9 cellular contexts compared by ENCODE assay signal in genomic region chr22:47837703-47838102, GRCh38.
DNase-seq lines count a peak whose midpoint lies in the region; ATAC-seq, FAIRE-seq and TF ChIP-seq lines count a peak whose summit lies in the region.
"Had no signal": no experiment of that assay in that cellular context is flagged by ENCODE, and none has a peak within 500 bp of the region (broad histone marks: within the 10 kb centered on the region; RNA-seq: fewer than 3 reads in every experiment).

No MANE protein-coding gene starts in this region.

- 80 to 81% methylated on average over 3 of the region's 3 CpGs for WGBS in testis, 2 donors

- ATAC-seq in left cardiac atrium: no peak
- ATAC-seq: mucosa of descending colon had no signal

- intact Hi-C loops in cardiac septum (cut with DNase I): no loop called here
- intact Hi-C loops in left cardiac atrium (cut with DNase I): no loop called here
- intact Hi-C loops in testis (cut with DNase I; ENCODE audit: low total_unique reads): no loop called here

- TF ChIP-seq CTCF in bronchial epithelial cell (IDR thresholded peaks at IDR 0.05; ENCODE audit: insufficient read depth, low read length, severe bottlenecking) (no peak), testis (IDR thresholded peaks at IDR 0.05) (peak in 2 of 3 experiments; percentile 12 to 16)

- no peak for TF ChIP-seq POLR2A in testis (IDR thresholded peaks at IDR 0.05)

- H3K36me3 ChIP-seq in bronchial epithelial cell (ENCODE audit: control insufficient read depth, insufficient read depth, low read length) (no peaks in the 10 kb centered on the region), testis (ENCODE audit: low read depth, missing control alignments) (no peaks in the 10 kb centered on the region)

- no peaks in the 10 kb centered on the region for H3K9me3 ChIP-seq in testis
- H3K9me3 ChIP-seq: mucosa of descending colon had no signal

- no peak overlapping the region for H3K27ac ChIP-seq in testis

- no peak for FAIRE-seq in bronchial epithelial cell (lab: Jason Lieb, UNC)

- H3K4me1 ChIP-seq in testis: no peaks in the 10 kb centered on the region

- H3K4me3 ChIP-seq in bronchial epithelial cell (ENCODE audit: low read depth, low read length) (no peak overlapping the region), testis (no peak overlapping the region)
- H3K4me3 ChIP-seq: mucosa of descending colon had no signal

- H3K27me3 ChIP-seq in bronchial epithelial cell (ENCODE audit: control insufficient read depth, insufficient read depth, low read length) (no peaks in the 10 kb centered on the region), testis (no peaks in the 10 kb centered on the region)

- DNase-seq in cardiac septum (ENCODE audit: low spot score): peak; percentile 24
- DNase-seq in left cardiac atrium: no peak
- peak; percentile 38 for DNase-seq in NCI-H2171 (lab: John Stamatoyannopoulos, UW)
- peak; percentile 3 for DNase-seq in bronchial epithelial cell (ENCODE audit: low read depth)
- DNase-seq in testis: no peak
- no peak for DNase-seq in GF-D8 (lab: John Stamatoyannopoulos, UW)
- no peak for DNase-seq in mesenteric fat pad (ENCODE audit: low spot score)
- no peak for DNase-seq in GM19240 (ENCODE audit: insufficient read length, low spot score)

Comparison
In these comparisons a context has a peak if more than half of its experiments do, and no peak if none do; other contexts are left out.
1. DNase-seq: peak in cardiac septum (single experiment), NCI-H2171 (single experiment) and bronchial epithelial cell (single experiment); none in left cardiac atrium (single experiment), testis (single experiment), GF-D8 (single experiment), mesenteric fat pad (single experiment) and GM19240 (single experiment).